ENCODE assay signal across 8 cellular contexts in the genomic region with DNA sequence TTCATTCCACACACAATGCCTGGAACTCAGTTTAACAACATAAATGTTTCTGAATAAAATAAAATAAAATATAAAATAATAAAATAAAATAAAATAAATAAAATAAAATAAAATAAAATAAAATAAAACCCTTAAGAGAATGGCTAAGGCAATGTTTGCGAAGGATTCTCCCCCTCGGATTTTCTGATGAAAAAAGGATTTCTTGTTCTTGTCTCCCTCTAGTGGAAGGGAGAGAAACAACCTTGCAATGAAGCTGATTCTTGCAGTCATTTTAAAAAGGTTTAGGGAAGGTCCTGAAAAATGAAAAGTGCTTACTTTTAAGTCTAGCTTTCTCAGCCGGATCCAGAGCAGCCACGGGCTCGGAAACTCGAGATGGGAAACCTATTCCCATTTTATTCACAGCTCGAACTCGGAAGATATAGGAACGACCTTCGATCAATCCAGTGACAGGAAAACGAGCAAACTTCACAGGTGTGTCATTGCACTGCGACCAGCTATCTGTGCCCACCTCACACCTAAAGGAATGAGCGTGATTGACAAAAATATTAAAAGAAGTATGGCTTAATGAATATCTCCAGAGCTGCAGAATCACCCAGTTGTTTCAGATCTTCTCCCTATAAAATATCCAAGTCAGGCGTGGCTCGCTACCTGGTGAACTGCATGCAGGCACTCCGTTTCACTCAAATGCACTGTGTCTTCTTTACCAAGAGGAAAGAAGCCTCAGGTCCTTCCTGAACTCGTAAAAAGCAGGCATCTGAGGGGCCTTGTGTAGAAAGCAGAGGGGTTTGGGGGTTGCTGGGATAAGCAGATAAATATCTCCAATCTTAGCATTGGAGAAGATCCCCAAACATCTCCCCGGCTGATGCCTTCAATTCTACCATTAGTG.
DNase-seq lines count a peak whose midpoint lies in the region; ATAC-seq, FAIRE-seq and TF ChIP-seq lines count a peak whose summit lies in the region.

No MANE protein-coding gene starts in this region.

- ATAC-seq in HG02981 (IDR thresholded peaks at IDR 0.05; ENCODE audit: unreplicated experiment) (no peak), HG02884 (IDR thresholded peaks at IDR 0.05; ENCODE audit: unreplicated experiment) (no peak)

- H3K27ac Mint-ChIP-seq in activated T-cell treated with anti-CD3 and anti-CD28 coated beads, Interleukin-2, amount 50 U/mL, for 24 hours = no peak overlapping the region

- H3K9me3 Mint-ChIP-seq in activated T-cell treated with anti-CD3 and anti-CD28 coated beads, Interleukin-2, amount 50 U/mL, for 24 hours = no peaks in the 10 kb centered on the region

- peak; percentile 75 for FAIRE-seq in GM18507 (lab: Jason Lieb, UNC)
- FAIRE-seq in colon (lab: Jason Lieb, UNC) = peak; percentile 90

- no peaks in the 10 kb centered on the region for H3K27me3 Mint-ChIP-seq in activated T-cell treated with anti-CD3 and anti-CD28 coated beads, Interleukin-2, amount 50 U/mL, for 24 hours

- TF ChIP-seq CTCF in AG10803 (conservative IDR thresholded peaks at IDR 0.05; ENCODE audit: low read length) = peak; percentile 88

- DNase-seq in AG10803 (ENCODE audit: low read depth) (peak; percentile 32), GM18507 (ENCODE audit: extremely low spot score, insufficient read length, low read depth) (peak; percentile 37), NCI-H345 treated with DMSO at 0.1 percent for 48 hours (lab: John Stamatoyannopoulos, UW; ENCODE audit: unreplicated experiment) (peak; percentile 37), midbrain (lab: John Stamatoyannopoulos, UW) (peak; percentile 42)
- no peak for DNase-seq in activated T-cell treated with anti-CD3 and anti-CD28 coated beads, Interleukin-2, amount 50 U/mL, for 24 hours

- H3K4me3 ChIP-seq in AG10803 (ENCODE audit: low read length) = no peak overlapping the region

- H3K4me3 Mint-ChIP-seq in activated T-cell treated with anti-CD3 and anti-CD28 coated beads, Interleukin-2, amount 50 U/mL, for 24 hours = no peak overlapping the region

- no peaks in the 10 kb centered on the region for H3K36me3 Mint-ChIP-seq in activated T-cell treated with anti-CD3 and anti-CD28 coated beads, Interleukin-2, amount 50 U/mL, for 24 hours (ENCODE audit: low read depth)

- peaks cover 3% of the 10 kb centered on the region for H3K4me1 Mint-ChIP-seq in activated T-cell treated with anti-CD3 and anti-CD28 coated beads, Interleukin-2, amount 50 U/mL, for 24 hours (ENCODE audit: low read depth)
